1 cellular context compared by ENCODE assay signal in genomic region chr14:81519200-81519998, GRCh38.
TF ChIP-seq lines count a peak whose summit lies in the region.

No MANE protein-coding gene starts in this region.

TF ChIP-seq in HepG2, 621 proteins besides CTCF, POLR2A, EP300 and RAD21 (continued from another document):
- TF ChIP-seq AKNA (CRISPR knock-in tag; IDR thresholded peaks at IDR 0.05; ENCODE audit: borderline replicate concordance): no peak
- TF ChIP-seq ZNF414 (CRISPR knock-in tag; IDR thresholded peaks at IDR 0.05): no peak
